18 cellular contexts compared by ENCODE assay signal in genomic region chr15:65937046-65937445, GRCh38.
"Had no signal": no experiment of that assay in that cellular context is flagged by ENCODE, and none has a peak within 500 bp of the region (broad histone marks: within the 10 kb centered on the region; RNA-seq: fewer than 3 reads in every experiment).

No MANE protein-coding gene starts in this region.

- H3K9me3 Mint-ChIP-seq: activated CD4-positive, alpha-beta memory T cell treated with anti-CD3 and anti-CD28 coated beads, Interleukin-2, amount 10 ng/mL, durations not matched to agents 7 days and 5 days; activated CD4-positive, alpha-beta T cell treated with anti-CD3 and anti-CD28 coated beads, Interleukin-2, amount 10 ng/mL, durations not matched to agents 24 days and 14 days; activated naive CD4-positive, alpha-beta T cell treated with anti-CD3 and anti-CD28 coated beads, Interleukin-2, amount 10 ng/mL, durations not matched to agents 7 days and 5 days; effector memory CD8-positive, alpha-beta T cell; naive thymus-derived CD4-positive, alpha-beta T cell; neural progenitor cell had no signal

- H3K4me1 Mint-ChIP-seq: neural progenitor cell had no signal

- H3K9me3 ChIP-seq: lower lobe of right lung, spleen, upper lobe of right lung had no signal

- H3K4me3 ChIP-seq: lower lobe of right lung, neural progenitor cell, spleen, upper lobe of right lung had no signal

- H3K27me3 Mint-ChIP-seq: activated CD4-positive, alpha-beta memory T cell treated with anti-CD3 and anti-CD28 coated beads, Interleukin-2, amount 10 ng/mL, durations not matched to agents 7 days and 5 days had no signal

- ATAC-seq: activated CD4-positive, CD25-positive, alpha-beta regulatory T cell treated with anti-CD3 and anti-CD28 coated beads, Interleukin-2, amount 50 U/mL, for 24 hours; activated CD8-positive, alpha-beta memory T cell treated with anti-CD3 and anti-CD28 coated beads, Interleukin-2, amount 10 ng/mL, durations not matched to agents 7 days and 5 days; effector memory CD8-positive, alpha-beta T cell; esophagus mucosa; left colon; lower lobe of right lung; naive thymus-derived CD4-positive, alpha-beta T cell; upper lobe of right lung had no signal

- H3K36me3 ChIP-seq: lower lobe of right lung, neural progenitor cell, spleen, upper lobe of right lung had no signal

- H3K4me1 ChIP-seq: neural progenitor cell, upper lobe of right lung had no signal

- H3K36me3 Mint-ChIP-seq: activated CD8-positive, alpha-beta memory T cell treated with anti-CD3 and anti-CD28 coated beads, Interleukin-2, amount 10 ng/mL, durations not matched to agents 7 days and 5 days; activated naive CD4-positive, alpha-beta T cell treated with anti-CD3 and anti-CD28 coated beads, Interleukin-2, amount 10 ng/mL, durations not matched to agents 7 days and 5 days; naive thymus-derived CD4-positive, alpha-beta T cell; neural progenitor cell had no signal

- H3K27ac ChIP-seq: lower lobe of right lung, neural progenitor cell, spleen, upper lobe of right lung had no signal

- H3K27ac Mint-ChIP-seq: activated CD4-positive, alpha-beta memory T cell treated with anti-CD3 and anti-CD28 coated beads, Interleukin-2, amount 10 ng/mL, durations not matched to agents 7 days and 5 days; activated CD4-positive, alpha-beta T cell treated with anti-CD3 and anti-CD28 coated beads, Interleukin-2, amount 10 ng/mL, durations not matched to agents 24 days and 14 days; activated CD8-positive, alpha-beta memory T cell treated with anti-CD3 and anti-CD28 coated beads, Interleukin-2, amount 10 ng/mL, durations not matched to agents 7 days and 5 days; activated naive CD4-positive, alpha-beta T cell treated with anti-CD3 and anti-CD28 coated beads, Interleukin-2, amount 10 ng/mL, durations not matched to agents 7 days and 5 days; effector memory CD8-positive, alpha-beta T cell; neural progenitor cell had no signal

- DNase-seq: activated CD4-positive, alpha-beta memory T cell treated with anti-CD3 and anti-CD28 coated beads, Interleukin-2, amount 10 ng/mL, durations not matched to agents 7 days and 5 days; activated CD4-positive, alpha-beta T cell treated with anti-CD3 and anti-CD28 coated beads, Interleukin-2, amount 10 ng/mL, durations not matched to agents 24 days and 14 days; activated CD8-positive, alpha-beta memory T cell treated with anti-CD3 and anti-CD28 coated beads, Interleukin-2, amount 10 ng/mL, durations not matched to agents 7 days and 5 days; activated effector memory CD4-positive, alpha-beta T cell treated with anti-CD3 and anti-CD28 coated beads, Interleukin-2, amount 50 U/mL, for 16 hours; activated naive CD4-positive, alpha-beta T cell treated with anti-CD3 and anti-CD28 coated beads, Interleukin-2, amount 10 ng/mL, durations not matched to agents 7 days and 5 days; activated T-cell treated with anti-CD3 and anti-CD28 coated beads for 4 hours; effector memory CD8-positive, alpha-beta T cell; left colon; lower lobe of right lung; naive thymus-derived CD4-positive, alpha-beta T cell; retina; spleen; stimulated activated CD4-positive, alpha-beta T cell treated with anti-CD3 and anti-CD28 coated beads, Interleukin-4, amount 100 ng/mL, for 1 hour; stimulated activated naive CD4-positive, alpha-beta T cell; upper lobe of right lung had no signal

- H3K4me3 Mint-ChIP-seq: activated CD4-positive, alpha-beta memory T cell treated with anti-CD3 and anti-CD28 coated beads, Interleukin-2, amount 10 ng/mL, durations not matched to agents 7 days and 5 days; activated CD4-positive, alpha-beta T cell treated with anti-CD3 and anti-CD28 coated beads, Interleukin-2, amount 10 ng/mL, durations not matched to agents 24 days and 14 days; activated CD8-positive, alpha-beta memory T cell treated with anti-CD3 and anti-CD28 coated beads, Interleukin-2, amount 10 ng/mL, durations not matched to agents 7 days and 5 days; activated naive CD4-positive, alpha-beta T cell treated with anti-CD3 and anti-CD28 coated beads, Interleukin-2, amount 10 ng/mL, durations not matched to agents 7 days and 5 days; effector memory CD8-positive, alpha-beta T cell; naive thymus-derived CD4-positive, alpha-beta T cell; neural progenitor cell had no signal
